ENCODE assay signal across 23 cellular contexts in genomic region chr4:54077812-54078211, GRCh38. TPM values are rescaled to one million over a fixed set of nuclear protein-coding genes. Genes with fewer than 3 reads are reported as not detected.
A peak's percentile ranks its signal among the peaks of the same experiment; 100 is the strongest.
DNase-seq lines count a peak whose midpoint lies in the region; ATAC-seq and TF ChIP-seq lines count a peak whose summit lies in the region.
"Had no signal": no experiment of that assay in that cellular context is flagged by ENCODE, and none has a peak within 500 bp of the region (broad histone marks: within the 10 kb centered on the region; RNA-seq: fewer than 3 reads in every experiment).

No MANE protein-coding gene starts in this region.

- TF ChIP-seq CTCF in HEK293 (tag by site-specific recombination; IDR thresholded peaks at IDR 0.05) (no peak), SK-N-SH (IDR thresholded peaks at IDR 0.05) (no peak), fibroblast of mammary gland (conservative IDR thresholded peaks at IDR 0.05; ENCODE audit: control insufficient read depth, insufficient read depth, low read depth, low read length) (no peak)

- POLR2A ChIA-PET in HEK293 (lab: Yijun Ruan, JAX) (no interaction called here), SK-N-SH (lab: Yijun Ruan, JAX) (no interaction called here)

- CTCF ChIA-PET in HEK293 (lab: Yijun Ruan, JAX) (no interaction called here), SK-N-SH (lab: Yijun Ruan, JAX) (no interaction called here)

- no peak overlapping the region for H3K4me2 ChIP-seq in SK-N-SH

- H3K27ac ChIP-seq in HEK293 (ENCODE audit: extremely low read depth, low read depth, low read length), result no peak overlapping the region
- H3K27ac ChIP-seq in SK-N-SH (ENCODE audit: low read depth in 2 of 2, low read length in 1 of 2), result no peak overlapping the region
- H3K27ac ChIP-seq: right lobe of liver had no signal

- no peak for ATAC-seq in HG03469 (IDR thresholded peaks at IDR 0.05; ENCODE audit: unreplicated experiment)
- ATAC-seq: CD8-positive, alpha-beta T cell; effector memory CD8-positive, alpha-beta T cell; left lobe of liver had no signal

- H3K79me2 ChIP-seq in SK-N-SH (ENCODE audit: insufficient read depth), result no peaks in the 10 kb centered on the region

- H3K4me1 ChIP-seq in HEK293 (ENCODE audit: control insufficient read depth, insufficient read depth, low read length) (no peaks in the 10 kb centered on the region), SK-N-SH (ENCODE audit: control insufficient read depth in 1 of 2, insufficient read depth in 2 of 2, low read depth in 1 of 2, low read length in 1 of 2) (peaks cover 3 to 19% of the 10 kb centered on the region in 2 experiments)
- H3K4me1 ChIP-seq: right lobe of liver had no signal

- TF ChIP-seq RAD21 in SK-N-SH (IDR thresholded peaks at IDR 0.05; ENCODE audit: low read length), result no peak

- no peak for TF ChIP-seq EP300 in SK-N-SH (IDR thresholded peaks at IDR 0.05; ENCODE audit: borderline replicate concordance in 1 of 2, low read depth in 1 of 2, low read length in 1 of 2)

- H4K20me1 ChIP-seq in SK-N-SH (ENCODE audit: insufficient read depth), result no peaks in the 10 kb centered on the region

- H3K9ac ChIP-seq in SK-N-SH, result no peak overlapping the region

- H2AFZ ChIP-seq in SK-N-SH (ENCODE audit: low read depth), result no peak overlapping the region

- H3K9me3 ChIP-seq in HEK293 (ENCODE audit: control insufficient read depth, insufficient read depth, low read depth, low read length) (no peaks in the 10 kb centered on the region), SK-N-SH (no peaks in the 10 kb centered on the region)
- H3K9me3 ChIP-seq: right lobe of liver had no signal

- peaks cover 24% of the 10 kb centered on the region for H3F3A ChIP-seq in SK-N-SH (replicated peaks; ENCODE audit: insufficient read depth)

- H3K36me3 ChIP-seq in HEK293 (ENCODE audit: control insufficient read depth in 2 of 2, insufficient read depth in 1 of 2, low read length in 2 of 2) (no peaks in the 10 kb centered on the region), SK-N-SH (replicated peaks in 1 of 2; ENCODE audit: control insufficient read depth in 1 of 2, insufficient read depth in 2 of 2, low read length in 1 of 2) (no peaks in the 10 kb centered on the region)
- H3K36me3 ChIP-seq: right lobe of liver had no signal

- no peak overlapping the region for H3K4me3 ChIP-seq in HEK293 (ENCODE audit: low read depth, low read length)
- no peak overlapping the region for H3K4me3 ChIP-seq in SK-N-SH (ENCODE audit: low read depth in 2 of 2, low read length in 1 of 2)
- no peak overlapping the region for H3K4me3 ChIP-seq in fibroblast of mammary gland (ENCODE audit: control insufficient read depth, low read depth, low read length)
- H3K4me3 ChIP-seq: right lobe of liver had no signal

- no peaks in the 10 kb centered on the region for H3K27me3 ChIP-seq in SK-N-SH (ENCODE audit: insufficient read depth)
- H3K27me3 ChIP-seq: right lobe of liver had no signal

- DNase-seq in A172 (ENCODE audit: low spot score) (peak; percentile 37), SK-N-SH (no peak), fibroblast of mammary gland (ENCODE audit: low read depth) (peak; percentile 50), pons (ENCODE audit: low spot score) (no peak), GF-D8 (lab: John Stamatoyannopoulos, UW) (no peak)
- no peak for DNase-seq in central memory CD4-positive, alpha-beta T cell
- DNase-seq: activated CD4-positive, alpha-beta T cell treated with anti-CD3 and anti-CD28 coated beads for 48 hours; activated naive CD4-positive, alpha-beta T cell treated with anti-CD3 and anti-CD28 coated beads, Interleukin-2, amount 50 U/mL, for 16 hours; CD8-positive, alpha-beta T cell; DMS79; effector memory CD8-positive, alpha-beta T cell; foreskin melanocyte; NCI-H1930; NCI-H510A treated with DMSO at 0.1 percent for 48 hours; right lobe of liver had no signal

- 92% methylated on average over 1 of the region's 1 CpG for WGBS in SK-N-SH (ENCODE audit: low lambda C conversion rate)

- no peaks in the 10 kb centered on the region for H3K9me2 ChIP-seq in SK-N-SH

TF ChIP-seq in HEK293, 187 proteins besides CTCF, POLR2A, EP300 and RAD21:
- TF ChIP-seq ZNF654 (tag by site-specific recombination; IDR thresholded peaks at IDR 0.05; ENCODE audit: low read depth), result no peak
- TF ChIP-seq ZNF501 (tag by site-specific recombination; IDR thresholded peaks at IDR 0.05), result no peak
- no peak for TF ChIP-seq ZNF398 (tag by site-specific recombination; IDR thresholded peaks at IDR 0.05)
- no peak for TF ChIP-seq ZNF239 (tag by site-specific recombination; IDR thresholded peaks at IDR 0.05)
- no peak for TF ChIP-seq ZNF169 (tag by site-specific recombination; IDR thresholded peaks at IDR 0.05)
- no peak for TF ChIP-seq ZNF555 (tag by site-specific recombination; conservative IDR thresholded peaks at IDR 0.05)
- TF ChIP-seq ZNF335 (tag by site-specific recombination; conservative IDR thresholded peaks at IDR 0.05), result 0 out of 2 replicates have a peak, but pooled peaks have one; percentile 23

TF ChIP-seq in SK-N-SH, 30 proteins besides CTCF, POLR2A, EP300 and RAD21:
- TF ChIP-seq PBX3 (IDR thresholded peaks at IDR 0.05), result peak; percentile 61
- no peak for TF ChIP-seq MAX (IDR thresholded peaks at IDR 0.05; ENCODE audit: low read depth)
- no peak for TF ChIP-seq USF1 (IDR thresholded peaks at IDR 0.05; ENCODE audit: borderline replicate concordance, low read depth)
- 0 out of 2 replicates have a peak, but pooled peaks have one; percentile 12 for TF ChIP-seq JUND (IDR thresholded peaks at IDR 0.05)
- no peak for TF ChIP-seq FOSL2 (IDR thresholded peaks at IDR 0.05; ENCODE audit: borderline replicate concordance, low read depth)
- TF ChIP-seq POLR2AphosphoS5 (IDR thresholded peaks at IDR 0.05; ENCODE audit: low read depth, low read length), result no peak
- TF ChIP-seq TCF12 (IDR thresholded peaks at IDR 0.05), result peak; percentile 39; the same call in 1 of the 2 replicates
- TF ChIP-seq NFIC (IDR thresholded peaks at IDR 0.05; ENCODE audit: borderline replicate concordance), result peak; percentile 39; the same call in 1 of the 2 replicates

RNA-seq across cellular contexts. Expression of gene CHIC2, which starts 13.4 kb away (rescaled TPM):
- 37.9 and 53.5 TPM in 2 replicates for total RNA-seq in A172 (2014; rRNA removed; shearing (Covaris generic))
- polyA plus RNA-seq in SK-N-SH (2012; rRNA removed), result 24.1 and 26.8 TPM in 2 replicates
- polyA plus RNA-seq in SK-N-SH (2012; cell fraction: cytosol; rRNA removed), result 26.7 and 33.2 TPM in 2 replicates
- 14.1 and 14.5 TPM in 2 replicates for polyA plus RNA-seq in SK-N-SH (2012; cell fraction: nucleus; rRNA removed)

RNA-seq across cellular contexts. Expression of gene GSX2, which starts 22.2 kb away (rescaled TPM):
- total RNA-seq in A172 (2014; rRNA removed; shearing (Covaris generic)), result not detected in 2 replicates
- 0.02 and 0.41 TPM in 2 replicates for polyA plus RNA-seq in SK-N-SH (2012; rRNA removed)
- 0.21 TPM in 1 of 2 replicates, not detected in the other for polyA plus RNA-seq in SK-N-SH (2012; cell fraction: cytosol; rRNA removed)
- polyA plus RNA-seq in SK-N-SH (2012; cell fraction: nucleus; rRNA removed), result 0.06 TPM in 1 of 2 replicates, not detected in the other
- total RNA-seq: cardiac septum; CD8-positive, alpha-beta T cell; left lobe of liver; mucosa of gallbladder; right lobe of liver; SK-MEL-5; subcutaneous adipose tissue had no signal
- polyA plus RNA-seq: AG04450 had no signal

Comparison
In these comparisons a context has a peak if more than half of its experiments do, and no peak if none do; other contexts are left out.
1. DNase-seq: peak in A172 (single experiment) and fibroblast of mammary gland (single experiment); none in SK-N-SH (single experiment), pons (single experiment), central memory CD4-positive, alpha-beta T cell (single experiment) and GF-D8 (single experiment).